8 cellular contexts compared by ENCODE assay signal in the genomic region with DNA sequence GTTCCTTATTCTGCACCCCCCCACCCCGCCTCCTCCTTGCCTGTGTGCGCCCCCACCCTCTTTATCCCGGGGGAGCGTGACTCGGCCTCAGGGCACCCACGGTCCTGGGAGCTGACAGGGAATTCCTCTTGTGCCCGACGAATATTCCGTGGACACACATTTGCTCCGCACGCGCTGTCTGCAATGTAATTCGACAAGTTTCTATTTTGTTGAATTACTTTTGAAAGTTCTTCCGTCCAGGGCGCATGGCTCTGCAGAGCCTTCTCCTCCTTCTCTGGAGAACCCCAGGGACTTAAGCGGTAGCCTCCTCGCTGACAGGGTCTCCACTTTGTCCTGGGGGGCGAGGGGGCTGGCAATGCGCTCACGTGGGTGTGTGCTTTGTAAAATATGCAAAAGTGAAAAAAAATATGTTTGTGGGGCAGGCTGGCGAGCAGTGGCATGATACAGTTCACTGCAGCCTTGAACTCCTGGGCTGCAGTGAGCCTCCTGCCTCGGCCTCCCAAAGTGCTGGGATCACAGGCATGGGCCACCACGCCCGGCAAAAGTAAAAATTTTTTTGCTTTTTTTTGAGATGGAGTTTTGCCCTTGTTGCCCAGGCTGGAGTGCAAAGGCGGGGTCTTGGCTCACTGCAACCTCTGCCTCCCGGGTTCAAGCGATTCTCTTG. TPM values are rescaled to one million over a fixed set of nuclear protein-coding genes. Genes with fewer than 3 reads are reported as not detected.
DNase-seq lines count a peak whose midpoint lies in the region; ATAC-seq, FAIRE-seq and TF ChIP-seq lines count a peak whose summit lies in the region.

No MANE protein-coding gene starts in this region.

- H3K4me1 ChIP-seq in SK-N-SH (ENCODE audit: control insufficient read depth in 1 of 2, insufficient read depth in 2 of 2, low read depth in 1 of 2, low read length in 1 of 2) (peaks cover 0 to 48% of the 10 kb centered on the region in 2 experiments; a peak in 2 of 4 replicates), keratinocyte (ENCODE audit: control insufficient read depth, extremely low read depth, insufficient read depth, low read length) (peaks cover 17% of the 10 kb centered on the region), stomach smooth muscle (ENCODE audit: control insufficient read depth, insufficient read depth, low read length) (peaks cover 15% of the 10 kb centered on the region)

- no peaks in the 10 kb centered on the region for H3K9me3 Mint-ChIP-seq in activated T-helper 2 cell treated with anti-CD3 and anti-CD28 coated beads, Interferon-gamma antibody, Interleukin-2, Interleukin-4, amounts not matched to agents 10 μg/mL and 5 μg/mL and 100 μg/mL, durations not matched to agents 14 hours and 24 hours and 36 hours

- no peak for TF ChIP-seq EP300 in SK-N-SH (IDR thresholded peaks at IDR 0.05; ENCODE audit: borderline replicate concordance in 1 of 2, low read depth in 1 of 2, low read length in 1 of 2)

- peak overlapping the region; percentile 48 to 72 for H3K27ac ChIP-seq in SK-N-SH (ENCODE audit: low read depth in 2 of 2, low read length in 1 of 2)
- H3K27ac ChIP-seq in keratinocyte (ENCODE audit: control insufficient read depth, insufficient read depth, low read length), result peak overlapping the region; percentile 36
- peak overlapping the region; percentile 67 for H3K27ac ChIP-seq in stomach smooth muscle (ENCODE audit: low read length)

- no peak overlapping the region for H3K27ac Mint-ChIP-seq in activated T-helper 2 cell treated with anti-CD3 and anti-CD28 coated beads, Interferon-gamma antibody, Interleukin-2, Interleukin-4, amounts not matched to agents 10 μg/mL and 5 μg/mL and 100 μg/mL, durations not matched to agents 14 hours and 24 hours and 36 hours

- H3K27me3 Mint-ChIP-seq in activated T-helper 2 cell treated with anti-CD3 and anti-CD28 coated beads, Interferon-gamma antibody, Interleukin-2, Interleukin-4, amounts not matched to agents 10 μg/mL and 5 μg/mL and 100 μg/mL, durations not matched to agents 14 hours and 24 hours and 36 hours (ENCODE audit: low read depth), result peaks cover 21% of the 10 kb centered on the region

- H3K9me3 ChIP-seq in SK-N-SH, result no peaks in the 10 kb centered on the region
- H3K9me3 ChIP-seq in keratinocyte (ENCODE audit: control insufficient read depth, low read depth, low read length), result no peaks in the 10 kb centered on the region
- H3K9me3 ChIP-seq in stomach smooth muscle (ENCODE audit: control insufficient read depth in 2 of 2, low read length in 2 of 2), result no peaks in the 10 kb centered on the region

- dilution Hi-C loops in keratinocyte (cut with MboI; ENCODE audit: extremely low pct_ligation_motif_present, low sequenced_read_pairs), result no loop called here

- no peaks in the 10 kb centered on the region for H3F3A ChIP-seq in SK-N-SH (replicated peaks; ENCODE audit: insufficient read depth)

- H3K9me1 ChIP-seq in keratinocyte (ENCODE audit: control insufficient read depth, extremely low read depth, insufficient read depth, low read length), result no peaks in the 10 kb centered on the region

- peaks cover 29% of the 10 kb centered on the region for H3K4me1 Mint-ChIP-seq in activated T-helper 2 cell treated with anti-CD3 and anti-CD28 coated beads, Interferon-gamma antibody, Interleukin-2, Interleukin-4, amounts not matched to agents 10 μg/mL and 5 μg/mL and 100 μg/mL, durations not matched to agents 14 hours and 24 hours and 36 hours (ENCODE audit: low read depth)

- H3K36me3 ChIP-seq in SK-N-SH (replicated peaks in 1 of 2; ENCODE audit: control insufficient read depth in 1 of 2, insufficient read depth in 2 of 2, low read length in 1 of 2) (peaks cover 2 to 14% of the 10 kb centered on the region in 2 experiments), keratinocyte (ENCODE audit: control insufficient read depth in 2 of 2, extremely low read depth in 1 of 2, insufficient read depth in 2 of 2, low read length in 2 of 2) (peaks cover 0 to 15% of the 10 kb centered on the region in 2 experiments), stomach smooth muscle (ENCODE audit: control insufficient read depth in 2 of 2, insufficient read depth in 2 of 2, low read length in 2 of 2) (no peaks in the 10 kb centered on the region)

- no peak for TF ChIP-seq CTCF in SK-N-SH (IDR thresholded peaks at IDR 0.05)
- TF ChIP-seq CTCF in keratinocyte (optimal IDR thresholded peaks at IDR 0.05 in 1 of 3, IDR thresholded peaks at IDR 0.05 in 1 of 3, conservative IDR thresholded peaks at IDR 0.05 in 1 of 3; ENCODE audit: extremely low read depth in 1 of 3, insufficient read depth in 2 of 3, low read length in 3 of 3), result no peak
- no peak for TF ChIP-seq CTCF in D721Med (IDR thresholded peaks at IDR 0.05; ENCODE audit: insufficient read depth, missing control alignments)

- H3K4me3 ChIP-seq in SK-N-SH (ENCODE audit: low read depth in 2 of 2, low read length in 1 of 2) (peak overlapping the region; percentile 53 to 86), keratinocyte (ENCODE audit: control insufficient read depth in 2 of 3, extremely low read depth in 1 of 3, insufficient read depth in 2 of 3, low read depth in 1 of 3, low read length in 3 of 3) (peak overlapping the region; percentile 65 to 80 (median 66)), stomach smooth muscle (ENCODE audit: low read length in 2 of 2) (peak overlapping the region; percentile 64 to 85)

- H3K27me3 ChIP-seq in SK-N-SH (ENCODE audit: insufficient read depth) (no peaks in the 10 kb centered on the region), keratinocyte (ENCODE audit: control insufficient read depth, extremely low read depth, insufficient read depth, low read length) (peaks cover 10% of the 10 kb centered on the region), stomach smooth muscle (ENCODE audit: control insufficient read depth in 1 of 2, insufficient read depth in 2 of 2, low read length in 2 of 2) (no peaks in the 10 kb centered on the region)

- POLR2A ChIA-PET in SK-N-SH (lab: Yijun Ruan, JAX), result interaction anchor here (0.9 to 1.5 kb wide), 4 partner anchors 18 to 531 kb away, joined by 3 to 5 read pairs (median 4); partner anchors contain the start of gene ROCK2

- peaks cover 35% of the 10 kb centered on the region for H4K20me1 ChIP-seq in SK-N-SH (ENCODE audit: insufficient read depth)
- H4K20me1 ChIP-seq in keratinocyte (ENCODE audit: control insufficient read depth, extremely low read depth, insufficient read depth, low read length), result peaks cover 7% of the 10 kb centered on the region

- ATAC-seq in SK-N-SH treated with all-trans-retinoic acid at 6 μM for 48 hours, result no peak; the same call in 2 of the 3 replicates

- intact Hi-C loops in activated T-helper 2 cell treated with anti-CD3 and anti-CD28 coated beads, Interferon-gamma antibody, Interleukin-2, Interleukin-4, amounts not matched to agents 10 μg/mL and 5 μg/mL and 100 μg/mL, durations not matched to agents 14 hours and 24 hours and 36 hours (cut with micrococcal nuclease), result loop anchor here (5.0 to 10.0 kb wide), 4 partner anchors 529 to 1976 kb away; partner anchors contain the start of genes E2F6, KIDINS220, LPIN1 and ROCK2

- H2AFZ ChIP-seq in SK-N-SH (ENCODE audit: low read depth) (peak overlapping the region; percentile 94), keratinocyte (ENCODE audit: control insufficient read depth, low read length) (peak overlapping the region; percentile 79)

- H3K4me2 ChIP-seq in SK-N-SH, result peak overlapping the region; percentile 71
- H3K4me2 ChIP-seq in keratinocyte (ENCODE audit: control insufficient read depth, extremely low read depth, insufficient read depth, low read depth, low read length), result peak overlapping the region; percentile 82

- H3K36me3 Mint-ChIP-seq in activated T-helper 2 cell treated with anti-CD3 and anti-CD28 coated beads, Interferon-gamma antibody, Interleukin-2, Interleukin-4, amounts not matched to agents 10 μg/mL and 5 μg/mL and 100 μg/mL, durations not matched to agents 14 hours and 24 hours and 36 hours (ENCODE audit: low read depth), result peaks cover 27% of the 10 kb centered on the region

- H3K4me3 Mint-ChIP-seq in activated T-helper 2 cell treated with anti-CD3 and anti-CD28 coated beads, Interferon-gamma antibody, Interleukin-2, Interleukin-4, amounts not matched to agents 10 μg/mL and 5 μg/mL and 100 μg/mL, durations not matched to agents 14 hours and 24 hours and 36 hours (ENCODE audit: low read depth), result peak overlapping the region; percentile 78

- no peaks in the 10 kb centered on the region for H3K9me2 ChIP-seq in SK-N-SH

- peaks cover 42% of the 10 kb centered on the region for H3K79me2 ChIP-seq in SK-N-SH (ENCODE audit: insufficient read depth)
- H3K79me2 ChIP-seq in keratinocyte (ENCODE audit: control insufficient read depth, insufficient read depth, low read length), result peaks cover 43% of the 10 kb centered on the region

- no peak for TF ChIP-seq RAD21 in SK-N-SH (IDR thresholded peaks at IDR 0.05; ENCODE audit: low read length)

- H3K9ac ChIP-seq in SK-N-SH (peak overlapping the region; percentile 52), keratinocyte (ENCODE audit: control insufficient read depth, extremely low read depth, insufficient read depth, low read length) (peak overlapping the region; percentile 94), stomach smooth muscle (ENCODE audit: low read length in 2 of 2) (peak overlapping the region; percentile 26 to 60)

- whole genome bisulfite sequencing in SK-N-SH (ENCODE audit: low lambda C conversion rate), result 42% methylated on average over 27 of the region's 27 CpGs

- DNase-seq in SK-N-SH (no peak), keratinocyte (ENCODE audit: low read depth, low spot score) (no peak), NCI-H82 (lab: John Stamatoyannopoulos, UW) (no peak), D721Med (ENCODE audit: insufficient read length, low spot score) (no peak), HuH-7 (ENCODE audit: low spot score) (no peak)
- no peak for DNase-seq in activated T-helper 2 cell treated with anti-CD3 and anti-CD28 coated beads, Interferon-gamma antibody, Interleukin-2, Interleukin-4, amounts not matched to agents 10 μg/mL and 5 μg/mL and 100 μg/mL, durations not matched to agents 14 hours and 24 hours and 36 hours (ENCODE audit: low spot score)

- CTCF ChIA-PET in SK-N-SH (lab: Yijun Ruan, JAX), result interaction anchor here (0.8 to 3.6 kb wide), 10 partner anchors 10 to 770 kb away, joined by 3 to 22 read pairs (median 7); a partner anchor contains a TSS

- FAIRE-seq in keratinocyte (lab: Jason Lieb, UNC) (no peak), D721Med (lab: Jason Lieb, UNC) (no peak)

RNA-seq across cellular contexts. Expression of gene PDIA6, which starts 0.6 kb away (rescaled TPM):
- polyA plus RNA-seq in SK-N-SH (2012; rRNA removed) (308 and 325 TPM in 2 replicates), keratinocyte (173 to 351 TPM (median 310 TPM) in 3 replicates)
- polyA plus RNA-seq in SK-N-SH (2012; cell fraction: cytosol; rRNA removed), result 403 and 455 TPM in 2 replicates
- 95.0 and 163 TPM in 2 replicates for polyA plus RNA-seq in SK-N-SH (2012; cell fraction: nucleus; rRNA removed)
- 210 and 211 TPM in 2 replicates for total RNA-seq in activated T-helper 2 cell treated with anti-CD3 and anti-CD28 coated beads, Interferon-gamma antibody, Interleukin-2, Interleukin-4, amounts not matched to agents 10 μg/mL and 5 μg/mL and 100 μg/mL, durations not matched to agents 14 hours and 24 hours and 36 hours
- 222 TPM for polyA plus RNA-seq in keratinocyte (2011; ENCODE audit: low read depth)
- 143 and 153 TPM in 2 replicates for polyA plus RNA-seq in keratinocyte (2011; cell fraction: cytosol; rRNA removed)
- polyA plus RNA-seq in keratinocyte (2011; cell fraction: nucleus; rRNA removed), result 261 and 373 TPM in 2 replicates
- 129 and 307 TPM in 2 replicates for polyA plus RNA-seq in keratinocyte (2012; ENCODE audit: low replicate concordance)
- polyA minus RNA-seq in keratinocyte, result 69.8 to 177 TPM (median 92.2 TPM) in 3 replicates
- 101 TPM for polyA minus RNA-seq in keratinocyte (2011; cell fraction: cytosol; rRNA and poly(A)+ RNA removed)
- polyA minus RNA-seq in keratinocyte (2011; cell fraction: nucleus; rRNA and poly(A)+ RNA removed), result 117 and 185 TPM in 2 replicates

Comparison
In these comparisons a context has a peak if more than half of its experiments do, and no peak if none do; other contexts are left out.
1. H3K9ac ChIP-seq: peak in every context shown above with its lines; median percentile 94 in keratinocyte; 52 in SK-N-SH; 43 in stomach smooth muscle.